Comparison of ENCODE assay signal across 25 cellular contexts in genomic region chr3:179453967-179454366, GRCh38.
"Had no signal": no experiment of that assay in that cellular context is flagged by ENCODE, and none has a peak within 500 bp of the region (broad histone marks: within the 10 kb centered on the region; RNA-seq: fewer than 3 reads in every experiment).

No MANE protein-coding gene starts in this region.

- H3K27me3 ChIP-seq: testis had no signal

- DNase-seq: activated CD4-positive, alpha-beta memory T cell treated with anti-CD3 and anti-CD28 coated beads, Interleukin-2, amount 10 ng/mL, durations not matched to agents 7 days and 5 days; activated CD4-positive, alpha-beta T cell treated with anti-CD3 and anti-CD28 coated beads for 1 hour; activated CD4-positive, alpha-beta T cell treated with anti-CD3 and anti-CD28 coated beads, Interleukin-2, amount 10 ng/mL, durations not matched to agents 7 days and 5 days; activated CD8-positive, alpha-beta memory T cell treated with anti-CD3 and anti-CD28 coated beads, Interleukin-2, amount 50 U/mL, for 48 hours; activated gamma-delta T cell treated with Interleukin-2 at 50 U/mL for 16 hours; activated naive CD4-positive, alpha-beta T cell treated with anti-CD3 and anti-CD28 coated beads, Interleukin-2, amount 50 U/mL, for 16 hours; activated T-cell treated with anti-CD3 and anti-CD28 coated beads, Interleukin-2, amount 50 U/mL, for 4 hours; amygdala; endodermal cell; foreskin fibroblast; head of caudate nucleus; hippocampal formation; immature natural killer cell; nucleus accumbens; right cardiac atrium; stimulated activated naive CD4-positive, alpha-beta T cell; T-helper 2 cell; testis; transverse colon had no signal

- H3K27ac ChIP-seq: parathyroid adenoma, testis, transverse colon had no signal

- H2AFZ ChIP-seq: parathyroid adenoma had no signal

- H3K79me2 ChIP-seq: parathyroid adenoma had no signal

- H3K4me3 ChIP-seq: testis, transverse colon had no signal

- FAIRE-seq: bronchial epithelial cell, urothelium cell line had no signal

- H3K4me1 ChIP-seq: parathyroid adenoma had no signal

- H3K9ac ChIP-seq: parathyroid adenoma had no signal

- H3K36me3 ChIP-seq: transverse colon had no signal

- H3K9me3 ChIP-seq: testis, transverse colon had no signal

- ATAC-seq: activated T-cell treated with anti-CD3 and anti-CD28 coated beads, Interleukin-2, amount 50 U/mL, for 4 hours; activated T-helper 17 cell treated with anti-CD3 and anti-CD28 coated beads, Interleukin-2, amount 50 U/mL, for 72 hours; esophagus mucosa; natural killer cell treated with Interleukin-12 subunit alpha and Interleukin-12 subunit beta and Interleukin-15 and Interleukin-18, amount 100 ng/mL, for 72 hours; right cardiac atrium had no signal
